In genomic region chr4:181078236-181078635, GRCh38 we compare ENCODE assay signal across 29 cellular contexts.
DNase-seq lines count a peak whose midpoint lies in the region; ATAC-seq and TF ChIP-seq lines count a peak whose summit lies in the region.
"Had no signal": no experiment of that assay in that cellular context is flagged by ENCODE, and none has a peak within 500 bp of the region (broad histone marks: within the 10 kb centered on the region; RNA-seq: fewer than 3 reads in every experiment).

No MANE protein-coding gene starts in this region.

- no peak overlapping the region for H3K4me3 ChIP-seq in OCI-LY1 (ENCODE audit: low read depth, low read length, poor library complexity, severe bottlenecking)
- H3K4me3 ChIP-seq in left lung: no peak overlapping the region
- H3K4me3 ChIP-seq in thyroid gland (replicated peaks in 1 of 3): no peak overlapping the region
- H3K4me3 ChIP-seq: A549, left ventricle myocardium inferior, SJCRH30, stomach, tibial nerve had no signal

- H3K4me1 ChIP-seq in OCI-LY1 (ENCODE audit: insufficient read depth, low read length, severe bottlenecking) (peaks cover 13% of the 10 kb centered on the region), left lung (no peaks in the 10 kb centered on the region), thyroid gland (no peaks in the 10 kb centered on the region)
- H3K4me1 ChIP-seq: A549, left ventricle myocardium inferior, stomach, tibial nerve had no signal

- H3K9me3 ChIP-seq in OCI-LY1 (ENCODE audit: low read length): no peaks in the 10 kb centered on the region
- peaks cover 0 to 12% of the 10 kb centered on the region in 2 donors for H3K9me3 ChIP-seq in left lung
- H3K9me3 ChIP-seq in thyroid gland: no peaks in the 10 kb centered on the region
- H3K9me3 ChIP-seq: A549, SJCRH30 had no signal

- WGBS in thyroid gland, 2 donors: 77 to 78% methylated on average over 2 of the region's 2 CpGs

- DNase-seq in AG09319 (ENCODE audit: extremely low read depth, low read depth): peak; percentile 32
- DNase-seq in fibroblast of gingiva (ENCODE audit: low read depth): peak; percentile 55
- DNase-seq in left lung: no peak
- no peak for DNase-seq in stimulated activated naive CD8-positive, alpha-beta T cell treated with anti-CD3 and anti-CD28 coated beads, Interleukin-15, amount 100 ng/mL, for 72 hours
- no peak for DNase-seq in thyroid gland
- no peak for DNase-seq in NK-92 treated with Interleukin-12 subunit alpha and Interleukin-12 subunit beta, amount 100 ng/mL, for 24 hours (lab: John Stamatoyannopoulos, UW)
- no peak for DNase-seq in AG08396 (ENCODE audit: low spot score)
- DNase-seq: activated CD4-positive, alpha-beta T cell treated with anti-CD3 and anti-CD28 coated beads, Interleukin-2, amount 10 ng/mL, durations not matched to agents 7 days and 5 days; activated naive CD4-positive, alpha-beta T cell treated with Interleukin-2 at 50 U/mL for 16 hours; activated T-cell treated with anti-CD3 and anti-CD28 coated beads, Interleukin-2, amount 50 U/mL, for 72 hours; DMS79 treated with DMSO at 0.1 percent for 48 hours; HCEC 1CT; Kasumi-1; left ventricle myocardium inferior; natural killer cell; NCI-H187; NCI-H2171; NCI-H524 treated with DMSO at 0.1 percent for 48 hours; SJCRH30; small intestine; stimulated activated CD8-positive, alpha-beta memory T cell treated with anti-CD3 and anti-CD28 coated beads, Interleukin-4, amount 100 ng/mL, for 48 hours; stomach had no signal

- H3K4me3 Mint-ChIP-seq in stimulated activated naive CD8-positive, alpha-beta T cell treated with anti-CD3 and anti-CD28 coated beads, Interleukin-15, amount 100 ng/mL, for 72 hours: no peak overlapping the region
- H3K4me3 Mint-ChIP-seq: activated CD4-positive, alpha-beta T cell treated with anti-CD3 and anti-CD28 coated beads, Interleukin-2, amount 10 ng/mL, durations not matched to agents 7 days and 5 days; activated T-cell treated with anti-CD3 and anti-CD28 coated beads, Interleukin-2, amount 50 U/mL, for 72 hours; CD14-positive monocyte; natural killer cell; WTC11 had no signal

- peak; percentile 23 for ATAC-seq in left lung
- ATAC-seq in stimulated activated naive CD8-positive, alpha-beta T cell treated with anti-CD3 and anti-CD28 coated beads, Interleukin-15, amount 100 ng/mL, for 72 hours: no peak
- ATAC-seq: A549; activated T-cell treated with anti-CD3 and anti-CD28 coated beads, Interleukin-2, amount 50 U/mL, for 72 hours; HepG2; natural killer cell; WTC11 had no signal

- no peaks in the 10 kb centered on the region for H3K9me3 Mint-ChIP-seq in stimulated activated naive CD8-positive, alpha-beta T cell treated with anti-CD3 and anti-CD28 coated beads, Interleukin-15, amount 100 ng/mL, for 72 hours
- H3K9me3 Mint-ChIP-seq: activated CD4-positive, alpha-beta T cell treated with anti-CD3 and anti-CD28 coated beads, Interleukin-2, amount 10 ng/mL, durations not matched to agents 7 days and 5 days; activated T-cell treated with anti-CD3 and anti-CD28 coated beads, Interleukin-2, amount 50 U/mL, for 72 hours had no signal

- H3K27ac Mint-ChIP-seq in stimulated activated naive CD8-positive, alpha-beta T cell treated with anti-CD3 and anti-CD28 coated beads, Interleukin-15, amount 100 ng/mL, for 72 hours: no peak overlapping the region
- H3K27ac Mint-ChIP-seq: activated CD4-positive, alpha-beta T cell treated with anti-CD3 and anti-CD28 coated beads, Interleukin-2, amount 10 ng/mL, durations not matched to agents 7 days and 5 days; activated T-cell treated with anti-CD3 and anti-CD28 coated beads, Interleukin-2, amount 50 U/mL, for 72 hours; CD14-positive monocyte; natural killer cell; WTC11 had no signal

- H3K79me2 ChIP-seq in OCI-LY1 (ENCODE audit: insufficient read depth, low read length): no peaks in the 10 kb centered on the region

- H2AFZ ChIP-seq in OCI-LY1 (ENCODE audit: low read length): 0 out of 2 replicates have a peak overlapping the region, but pooled peaks have one; percentile 50

- H3K4me1 Mint-ChIP-seq in stimulated activated naive CD8-positive, alpha-beta T cell treated with anti-CD3 and anti-CD28 coated beads, Interleukin-15, amount 100 ng/mL, for 72 hours: no peaks in the 10 kb centered on the region
- H3K4me1 Mint-ChIP-seq: activated CD4-positive, alpha-beta T cell treated with anti-CD3 and anti-CD28 coated beads, Interleukin-2, amount 10 ng/mL, durations not matched to agents 7 days and 5 days; CD14-positive monocyte; natural killer cell; WTC11 had no signal

- intact Hi-C loops in left lung (cut with DNase I): no loop called here
- intact Hi-C loops in thyroid gland (cut with DNase I): no loop called here

- no peak overlapping the region for H3K4me2 ChIP-seq in OCI-LY1 (ENCODE audit: low read length)
- H3K4me2 ChIP-seq: A549 had no signal

- no peaks in the 10 kb centered on the region for H3K9me2 ChIP-seq in OCI-LY1 (ENCODE audit: low read depth, low read length)

- no peaks in the 10 kb centered on the region for H3K27me3 Mint-ChIP-seq in stimulated activated naive CD8-positive, alpha-beta T cell treated with anti-CD3 and anti-CD28 coated beads, Interleukin-15, amount 100 ng/mL, for 72 hours
- H3K27me3 Mint-ChIP-seq: activated CD4-positive, alpha-beta T cell treated with anti-CD3 and anti-CD28 coated beads, Interleukin-2, amount 10 ng/mL, durations not matched to agents 7 days and 5 days had no signal

- no peaks in the 10 kb centered on the region for H3K27me3 ChIP-seq in OCI-LY1 (ENCODE audit: insufficient read depth, low read length)
- no peaks in the 10 kb centered on the region for H3K27me3 ChIP-seq in left lung
- no peaks in the 10 kb centered on the region for H3K27me3 ChIP-seq in thyroid gland
- H3K27me3 ChIP-seq: SJCRH30, stomach, tibial nerve had no signal

- no peak overlapping the region for H3K9ac ChIP-seq in OCI-LY1 (ENCODE audit: low read length)

- no peak overlapping the region for H3K27ac ChIP-seq in OCI-LY1 (ENCODE audit: low read depth, low read length, poor library complexity, severe bottlenecking)
- no peak overlapping the region for H3K27ac ChIP-seq in left lung
- no peak overlapping the region for H3K27ac ChIP-seq in thyroid gland
- H3K27ac ChIP-seq: A549, HL-60, left ventricle myocardium inferior, SJCRH30, stomach, tibial nerve had no signal

- TF ChIP-seq POLR2A in thyroid gland (IDR thresholded peaks at IDR 0.05): no peak

- no peaks in the 10 kb centered on the region for H4K20me1 ChIP-seq in OCI-LY1 (ENCODE audit: insufficient read depth, low read length)

- no peaks in the 10 kb centered on the region for H3K36me3 ChIP-seq in OCI-LY1 (ENCODE audit: insufficient read depth, low read length)
- H3K36me3 ChIP-seq in left lung: no peaks in the 10 kb centered on the region
- no peaks in the 10 kb centered on the region for H3K36me3 ChIP-seq in thyroid gland
- H3K36me3 ChIP-seq: left ventricle myocardium inferior, SJCRH30, stomach, tibial nerve had no signal

- H3F3A ChIP-seq in OCI-LY1 (ENCODE audit: insufficient read depth, low read length): no peaks in the 10 kb centered on the region

- TF ChIP-seq CTCF in AG09319 (IDR thresholded peaks at IDR 0.05; ENCODE audit: low read depth, low read length): no peak
- no peak for TF ChIP-seq CTCF in OCI-LY1 (IDR thresholded peaks at IDR 0.05; ENCODE audit: low read length)
- no peak for TF ChIP-seq CTCF in left lung (IDR thresholded peaks at IDR 0.05)
- no peak for TF ChIP-seq CTCF in thyroid gland (IDR thresholded peaks at IDR 0.05)

Comparison
In these comparisons a context has a peak if more than half of its experiments do, and no peak if none do; other contexts are left out.
1. DNase-seq: peak in AG09319 (single experiment) and fibroblast of gingiva (single experiment); none in left lung (0 of 2), stimulated activated naive CD8-positive, alpha-beta T cell treated with anti-CD3 and anti-CD28 coated beads, Interleukin-15, amount 100 ng/mL, for 72 hours (0 of 2), thyroid gland (0 of 2), NK-92 treated with Interleukin-12 subunit alpha and Interleukin-12 subunit beta, amount 100 ng/mL, for 24 hours (single experiment) and AG08396 (single experiment).